ENCODE assay signal across 8 cellular contexts in genomic region chr3:38117748-38118420, GRCh38. TPM values are rescaled to one million over a fixed set of nuclear protein-coding genes. Genes with fewer than 3 reads are reported as not detected.
DNase-seq lines count a peak whose midpoint lies in the region; ATAC-seq and TF ChIP-seq lines count a peak whose summit lies in the region.

No MANE protein-coding gene starts in this region.

- no peak overlapping the region for H3K4me3 ChIP-seq in naive thymus-derived CD4-positive, alpha-beta T cell (ENCODE audit: low read length)

- no peaks in the 10 kb centered on the region for H3K9me3 ChIP-seq in naive thymus-derived CD4-positive, alpha-beta T cell (ENCODE audit: control insufficient read depth in 2 of 3, low read length in 3 of 3)

- H3K9me3 Mint-ChIP-seq in HFFc6, result no peaks in the 10 kb centered on the region
- no peaks in the 10 kb centered on the region for H3K9me3 Mint-ChIP-seq in activated CD8-positive, alpha-beta T cell treated with anti-CD3 and anti-CD28 coated beads for 36 hours
- H3K9me3 Mint-ChIP-seq in endothelial cell (ENCODE audit: unreplicated experiment), result no peaks in the 10 kb centered on the region
- H3K9me3 Mint-ChIP-seq in naive thymus-derived CD4-positive, alpha-beta T cell, result peaks cover 0 to 3% (median 0%) of the 10 kb centered on the region in 11 donors

- POLR2A ChIA-PET in activated CD8-positive, alpha-beta T cell treated with anti-CD3 and anti-CD28 coated beads for 36 hours (lab: Charles Lee), result interaction anchor here (0.6 to 1.6 kb wide), 4 partner anchors 15 to 23 kb away, joined by 3 to 5 read pairs (median 4); partner anchors contain the start of gene MYD88
- POLR2A ChIA-PET in naive thymus-derived CD4-positive, alpha-beta T cell (lab: Charles Lee), result interaction anchor here (1.4 kb wide), 1 partner anchor 19 kb away, joined by 4 read pairs; the partner anchor contains the start of gene ACAA1

- H3K4me3 Mint-ChIP-seq in HFFc6 (no peak overlapping the region), endothelial cell (ENCODE audit: unreplicated experiment) (no peak overlapping the region)
- no peak overlapping the region for H3K4me3 Mint-ChIP-seq in activated CD8-positive, alpha-beta T cell treated with anti-CD3 and anti-CD28 coated beads for 36 hours
- H3K4me3 Mint-ChIP-seq in naive thymus-derived CD4-positive, alpha-beta T cell, result no peak overlapping the region

- H3K27me3 ChIP-seq in naive thymus-derived CD4-positive, alpha-beta T cell (ENCODE audit: control insufficient read depth in 2 of 2, insufficient read depth in 2 of 2, low read length in 2 of 2), result no peaks in the 10 kb centered on the region

- H3K36me3 ChIP-seq in naive thymus-derived CD4-positive, alpha-beta T cell (ENCODE audit: control insufficient read depth in 2 of 3, insufficient read depth in 3 of 3, low read length in 3 of 3), result peaks cover 0 to 33% (median 0%) of the 10 kb centered on the region in 3 experiments

- H3K36me3 Mint-ChIP-seq in HFFc6 (ENCODE audit: low read depth) (peaks cover 2% of the 10 kb centered on the region; the same call in 1 of the 2 replicates), endothelial cell (ENCODE audit: low read depth, unreplicated experiment) (peaks cover 11% of the 10 kb centered on the region)
- H3K36me3 Mint-ChIP-seq in activated CD8-positive, alpha-beta T cell treated with anti-CD3 and anti-CD28 coated beads for 36 hours (ENCODE audit: low read depth), result peaks cover 12% of the 10 kb centered on the region
- H3K36me3 Mint-ChIP-seq in naive thymus-derived CD4-positive, alpha-beta T cell, result peaks cover 0 to 8% (median 7%) of the 10 kb centered on the region in 5 donors

- peak; percentile 97 for ATAC-seq in activated CD8-positive, alpha-beta T cell treated with anti-CD3 and anti-CD28 coated beads for 36 hours
- peak; percentile 90 for ATAC-seq in naive thymus-derived CD4-positive, alpha-beta T cell
- ATAC-seq in stimulated activated naive CD8-positive, alpha-beta T cell treated with anti-CD3 and anti-CD28 coated beads, Interleukin-15, Interleukin-2, amounts not matched to agents 100 U/mL and 50 U/mL, for 24 hours, result peak; percentile 76

- DNase-seq in NCI-H345 (lab: John Stamatoyannopoulos, UW), result peak; percentile 14
- DNase-seq in NCI-H345 treated with DMSO at 0.1 percent for 48 hours (lab: John Stamatoyannopoulos, UW; ENCODE audit: unreplicated experiment), result no peak
- DNase-seq in HFFc6, result peak; percentile 65
- DNase-seq in NCI-H2029 (lab: John Stamatoyannopoulos, UW), result peak; percentile 52
- DNase-seq in activated CD8-positive, alpha-beta T cell treated with anti-CD3 and anti-CD28 coated beads for 36 hours, result peak; percentile 87
- peak; percentile 70 for DNase-seq in endothelial cell (ENCODE audit: low spot score)
- DNase-seq in naive thymus-derived CD4-positive, alpha-beta T cell, result peak; percentile 59 to 79 (median 73)
- peak; percentile 79 for DNase-seq in stimulated activated naive CD8-positive, alpha-beta T cell treated with anti-CD3 and anti-CD28 coated beads, Interleukin-15, Interleukin-2, amounts not matched to agents 100 U/mL and 50 U/mL, for 24 hours

- H3K4me1 Mint-ChIP-seq in HFFc6 (ENCODE audit: low read depth) (no peaks in the 10 kb centered on the region), endothelial cell (ENCODE audit: unreplicated experiment) (no peaks in the 10 kb centered on the region)
- peaks cover 7% of the 10 kb centered on the region for H3K4me1 Mint-ChIP-seq in activated CD8-positive, alpha-beta T cell treated with anti-CD3 and anti-CD28 coated beads for 36 hours (ENCODE audit: low read depth)
- H3K4me1 Mint-ChIP-seq in naive thymus-derived CD4-positive, alpha-beta T cell, result peaks cover 4 to 15% (median 7%) of the 10 kb centered on the region in 7 donors

- CTCF ChIA-PET in activated CD8-positive, alpha-beta T cell treated with anti-CD3 and anti-CD28 coated beads for 36 hours (lab: Charles Lee), result interaction anchor here (0.5 to 4.3 kb wide), 28 partner anchors 9 to 404 kb away, joined by 3 to 20 read pairs (median 4); no protein-coding TSS in a partner anchor
- CTCF ChIA-PET in naive thymus-derived CD4-positive, alpha-beta T cell (lab: Charles Lee), result interaction anchor here (0.6 to 2.6 kb wide), 16 partner anchors 19 to 364 kb away, joined by 3 to 10 read pairs (median 4); partner anchors contain the start of genes ACAA1 and XYLB

- intact Hi-C loops in activated CD8-positive, alpha-beta T cell treated with anti-CD3 and anti-CD28 coated beads for 36 hours (cut with micrococcal nuclease), result loop anchor here (10.0 kb wide), 1 partner anchor 367 kb away; no protein-coding TSS in a partner anchor
- intact Hi-C loops in naive thymus-derived CD4-positive, alpha-beta T cell (cut with micrococcal nuclease), result loop anchor here (1.0 to 5.0 kb wide), 12 partner anchors 18 to 534 kb away; partner anchors contain the start of genes XYLB (in 2 of the 2) and OXSR1 (in 1 of the 2)

- H3K27me3 Mint-ChIP-seq in HFFc6 (ENCODE audit: insufficient read depth) (peaks cover 22% of the 10 kb centered on the region), endothelial cell (ENCODE audit: unreplicated experiment) (peaks cover 7% of the 10 kb centered on the region)
- no peaks in the 10 kb centered on the region for H3K27me3 Mint-ChIP-seq in activated CD8-positive, alpha-beta T cell treated with anti-CD3 and anti-CD28 coated beads for 36 hours
- no peaks in the 10 kb centered on the region for H3K27me3 Mint-ChIP-seq in naive thymus-derived CD4-positive, alpha-beta T cell

- TF ChIP-seq CTCF in HFFc6 (IDR thresholded peaks at IDR 0.05) (peak; percentile 88), endothelial cell (IDR thresholded peaks at IDR 0.05; ENCODE audit: unreplicated experiment) (peak; percentile 69)
- peak; percentile 86 for TF ChIP-seq CTCF in activated CD8-positive, alpha-beta T cell treated with anti-CD3 and anti-CD28 coated beads for 36 hours (IDR thresholded peaks at IDR 0.05)

- no peak overlapping the region for H3K27ac ChIP-seq in naive thymus-derived CD4-positive, alpha-beta T cell (ENCODE audit: low read depth, low read length)

- H3K27ac Mint-ChIP-seq in HFFc6 (no peak overlapping the region; the same call in 1 of the 2 replicates), endothelial cell (ENCODE audit: unreplicated experiment) (no peak overlapping the region)
- H3K27ac Mint-ChIP-seq in activated CD8-positive, alpha-beta T cell treated with anti-CD3 and anti-CD28 coated beads for 36 hours, result no peak overlapping the region
- peak overlapping the region in 5 of 9 donors; percentile 22 to 84 (median 49) for H3K27ac Mint-ChIP-seq in naive thymus-derived CD4-positive, alpha-beta T cell

- H3K4me1 ChIP-seq in naive thymus-derived CD4-positive, alpha-beta T cell (ENCODE audit: control insufficient read depth in 2 of 2, insufficient read depth in 2 of 2, low read length in 2 of 2), result no peaks in the 10 kb centered on the region

RNA-seq across cellular contexts. Expression of gene ACAA1, which starts 19.0 kb away (rescaled TPM):
- 10 to 100 TPM; 45.1 to 60.9 (median 52.1) TPM for total RNA-seq in HFFc6 (2021; fragmentation: NEBNext Ultra II Directional; extraction: Animal tissue kit (Norgen Biotek cat#: 25700))
- total RNA-seq in activated CD8-positive, alpha-beta T cell treated with anti-CD3 and anti-CD28 coated beads for 36 hours, result 10 to 100 TPM; 70.1 to 72.0 TPM
- total RNA-seq in endothelial cell (ENCODE audit: unreplicated experiment), result 71.9 TPM
- total RNA-seq in naive thymus-derived CD4-positive, alpha-beta T cell, result 100 to 1,000 TPM in 1 of 5 experiments, 10 to 100 TPM in 4; 88.1 to 129 (median 91.0) TPM
- 10 to 100 TPM; 64.4 to 65.9 TPM for polyA plus RNA-seq in naive thymus-derived CD4-positive, alpha-beta T cell

RNA-seq across cellular contexts. Expression of gene MYD88, which starts 20.6 kb away (rescaled TPM):
- total RNA-seq in HFFc6 (2021; fragmentation: NEBNext Ultra II Directional; extraction: Animal tissue kit (Norgen Biotek cat#: 25700)), result 10 to 100 TPM; 25.1 to 31.9 (median 28.4) TPM
- total RNA-seq in activated CD8-positive, alpha-beta T cell treated with anti-CD3 and anti-CD28 coated beads for 36 hours, result 10 to 100 TPM; 29.3 to 31.8 TPM
- 51.0 TPM for total RNA-seq in endothelial cell (ENCODE audit: unreplicated experiment)
- 100 to 1,000 TPM in 1 of 5 experiments, 10 to 100 TPM in 4; 35.2 to 108 (median 41.6) TPM for total RNA-seq in naive thymus-derived CD4-positive, alpha-beta T cell
- 10 to 100 TPM; 52.8 to 75.4 TPM for polyA plus RNA-seq in naive thymus-derived CD4-positive, alpha-beta T cell

RNA-seq across cellular contexts. Expression of gene OXSR1, which starts 47.5 kb away (rescaled TPM):
- total RNA-seq in HFFc6 (2021; fragmentation: NEBNext Ultra II Directional; extraction: Animal tissue kit (Norgen Biotek cat#: 25700)), result 10 to 100 TPM; 48.5 to 54.3 (median 51.5) TPM
- total RNA-seq in activated CD8-positive, alpha-beta T cell treated with anti-CD3 and anti-CD28 coated beads for 36 hours, result 10 to 100 TPM; 56.5 to 57.9 TPM
- total RNA-seq in endothelial cell (ENCODE audit: unreplicated experiment), result 36.0 TPM
- 10 to 100 TPM; 35.0 to 59.7 (median 38.8) TPM for total RNA-seq in naive thymus-derived CD4-positive, alpha-beta T cell
- polyA plus RNA-seq in naive thymus-derived CD4-positive, alpha-beta T cell, result 10 to 100 TPM; 12.3 to 14.4 TPM

Comparison
In these comparisons a context has a peak if more than half of its experiments do, and no peak if none do; other contexts are left out.
1. H3K27ac Mint-ChIP-seq: peak in naive thymus-derived CD4-positive, alpha-beta T cell (5 of 9); none in HFFc6 (single experiment), activated CD8-positive, alpha-beta T cell treated with anti-CD3 and anti-CD28 coated beads for 36 hours (single experiment) and endothelial cell (single experiment).
2. Peak in every context shown above with its lines, with median percentiles within 50 percentile points of each other: CTCF ChIP-seq and ATAC-seq.